In the genomic region with DNA sequence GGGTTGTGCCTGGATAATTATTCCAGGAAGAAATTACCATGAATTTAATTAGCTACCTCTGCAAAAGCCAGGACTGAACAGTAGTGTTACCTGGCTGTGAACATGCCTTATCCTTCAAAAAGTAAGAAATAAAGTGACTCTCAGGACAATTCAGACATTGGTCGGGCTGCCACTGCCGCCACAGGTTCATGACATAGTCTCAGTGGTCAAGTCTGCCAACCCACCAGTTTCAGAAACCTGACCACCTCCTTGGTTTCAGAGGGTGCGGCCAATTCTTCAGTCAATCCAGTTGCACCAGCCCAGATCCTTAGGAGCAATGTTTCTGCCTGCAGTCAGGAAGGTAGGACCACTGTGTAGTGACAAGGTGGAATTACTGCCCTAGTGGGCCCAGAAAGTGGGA, we compare ENCODE assay signal across 25 cellular contexts.
"Had no signal": no experiment of that assay in that cellular context is flagged by ENCODE, and none has a peak within 500 bp of the region (broad histone marks: within the 10 kb centered on the region; RNA-seq: fewer than 3 reads in every experiment).

No MANE protein-coding gene starts in this region.

- H3K9me3 ChIP-seq: colonic mucosa, esophagus squamous epithelium, gastrocnemius medialis, gastroesophageal sphincter had no signal

- DNase-seq: colonic mucosa; cortex of kidney; dermis blood vessel endothelial cell; dorsolateral prefrontal cortex; effector CD4-positive, alpha-beta T cell; effector CD8-positive, alpha-beta T cell; effector memory CD4-positive, alpha-beta T cell; effector memory CD8-positive, alpha-beta T cell; endodermal cell; erythroblast; esophagus squamous epithelium; foreskin fibroblast; foreskin melanocyte; gastrocnemius medialis; glutamatergic neuron; head of caudate nucleus; heart left ventricle; heart right ventricle had no signal

- ATAC-seq: effector memory CD8-positive, alpha-beta T cell; esophagus mucosa; gastrocnemius medialis; gastroesophageal sphincter; heart left ventricle; heart right ventricle had no signal

- H3K27me3 ChIP-seq: colonic mucosa, esophagus muscularis mucosa, esophagus squamous epithelium, foreskin keratinocyte, gastrocnemius medialis, gastroesophageal sphincter, heart left ventricle, heart right ventricle had no signal

- H3K36me3 ChIP-seq: colonic mucosa, esophagus muscularis mucosa, esophagus squamous epithelium, gastrocnemius medialis, gastroesophageal sphincter, heart left ventricle, heart right ventricle had no signal

- H3K4me1 ChIP-seq: colonic mucosa, esophagus muscularis mucosa, esophagus squamous epithelium, foreskin keratinocyte, gastrocnemius medialis, gastroesophageal sphincter, heart left ventricle, heart right ventricle had no signal

- H3K4me3 ChIP-seq: colonic mucosa, coronary artery, dorsolateral prefrontal cortex, esophagus muscularis mucosa, esophagus squamous epithelium, gastrocnemius medialis, gastroesophageal sphincter, heart left ventricle, heart right ventricle had no signal

- H3K27ac Mint-ChIP-seq: dendritic cell treated with granulocyte-macrophage colony-stimulating factor and Interleukin-4, amounts not matched to agents 40 ng/mL and 50 ng/mL, for 4 days; effector memory CD8-positive, alpha-beta T cell; endodermal cell had no signal

- H3K4me3 Mint-ChIP-seq: dendritic cell treated with granulocyte-macrophage colony-stimulating factor and Interleukin-4, amounts not matched to agents 40 ng/mL and 50 ng/mL, for 4 days; effector memory CD8-positive, alpha-beta T cell; endodermal cell had no signal

- H3K4me1 Mint-ChIP-seq: endodermal cell had no signal

- H3K27me3 Mint-ChIP-seq: dendritic cell treated with granulocyte-macrophage colony-stimulating factor and Interleukin-4, amounts not matched to agents 40 ng/mL and 50 ng/mL, for 4 days; effector memory CD8-positive, alpha-beta T cell had no signal

- H3K27ac ChIP-seq: colonic mucosa, coronary artery, dorsolateral prefrontal cortex, epithelial cell of prostate, esophagus muscularis mucosa, esophagus squamous epithelium, foreskin keratinocyte, gastrocnemius medialis, gastroesophageal sphincter, heart left ventricle, heart right ventricle had no signal

- H3K9me3 Mint-ChIP-seq: dendritic cell treated with granulocyte-macrophage colony-stimulating factor and Interleukin-4, amounts not matched to agents 40 ng/mL and 50 ng/mL, for 4 days; effector memory CD8-positive, alpha-beta T cell had no signal
